8 cellular contexts compared by ENCODE assay signal in the genomic region with DNA sequence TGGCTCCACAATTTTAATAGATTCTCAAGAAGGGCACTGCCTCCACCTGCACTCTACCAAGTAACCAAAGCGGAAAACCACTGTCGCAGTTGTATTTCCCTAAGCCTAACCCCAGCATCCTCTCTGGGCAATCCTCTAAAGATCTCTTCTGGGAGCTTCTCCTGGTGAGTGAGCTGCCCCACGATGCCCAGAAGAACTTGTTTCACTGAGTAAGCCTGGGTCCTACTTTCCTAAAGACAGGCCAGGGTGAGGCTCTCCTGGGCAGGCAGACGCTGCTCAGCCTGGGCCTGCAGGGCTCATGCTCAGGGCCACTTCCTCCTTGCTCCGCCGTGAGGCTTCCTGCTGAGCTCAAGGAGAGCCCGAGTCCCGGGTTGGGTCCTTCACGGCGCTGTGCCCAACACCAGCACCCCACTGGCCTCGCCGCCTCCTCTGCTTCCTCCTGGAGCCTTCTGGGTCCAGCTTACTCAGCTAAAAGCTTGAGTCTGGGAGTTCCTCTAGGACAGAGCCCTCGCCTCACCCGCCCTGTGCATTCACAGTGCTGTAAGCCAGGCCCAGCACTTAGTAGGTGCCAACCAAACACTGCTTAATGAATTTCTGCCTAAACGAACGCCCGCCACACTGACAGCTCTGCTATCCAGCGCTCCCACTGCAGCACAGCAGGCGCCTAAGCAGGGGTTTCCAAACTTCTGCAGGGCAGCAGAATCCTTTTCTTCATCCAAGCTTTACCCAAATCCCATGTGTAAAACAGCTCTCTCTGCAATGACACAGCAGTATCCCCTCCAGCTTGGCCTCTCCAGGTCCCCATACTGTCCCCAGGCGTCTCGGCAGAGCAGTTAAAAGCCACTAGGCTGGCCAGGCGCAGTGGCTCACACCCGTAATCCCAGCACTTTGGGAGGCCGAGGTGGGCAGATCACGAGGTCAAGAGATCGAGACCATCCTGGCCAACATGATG. TPM values are rescaled to one million over a fixed set of nuclear protein-coding genes. Genes with fewer than 3 reads are reported as not detected.
DNase-seq lines count a peak whose midpoint lies in the region; ATAC-seq and TF ChIP-seq lines count a peak whose summit lies in the region.

No MANE protein-coding gene starts in this region.

- intact Hi-C loops in heart left ventricle (cut with DNase I) = no loop called here

- DNase-seq in AML-193 (lab: John Stamatoyannopoulos, UW) (peak; percentile 70 to 80), heart left ventricle (peak; percentile 62 to 87 (median 75)), cerebellar cortex (ENCODE audit: low spot score) (no peak), NCI-H2107 (lab: John Stamatoyannopoulos, UW) (no peak)
- peak; percentile 39 for DNase-seq in activated CD4-positive, alpha-beta T cell treated with anti-CD3 and anti-CD28 coated beads, Interleukin-2, amount 50 U/mL, for 1 hour
- DNase-seq in stimulated activated CD4-positive, alpha-beta T cell treated with anti-CD3 and anti-CD28 coated beads, Interleukin-4, amount 100 ng/mL, for 24 hours = peak; percentile 44

- WGBS in heart left ventricle, 4 donors = 58 to 70% (median 60%) methylated on average over 24 to 26 of the region's 26 CpGs

- H3K27me3 ChIP-seq in heart left ventricle = no peaks in the 10 kb centered on the region

- H3K4me3 ChIP-seq in heart left ventricle = peak overlapping the region in 1 of 12 donors; percentile 26

- no peak for TF ChIP-seq POLR2A in heart left ventricle (IDR thresholded peaks at IDR 0.05)

- peaks cover 3 to 67% (median 28%) of the 10 kb centered on the region in 12 donors for H3K4me1 ChIP-seq in heart left ventricle

- H3K27ac ChIP-seq in heart left ventricle = peak overlapping the region in 9 of 12 donors; percentile 7 to 77 (median 37)

- H3K9me3 ChIP-seq in heart left ventricle = no peaks in the 10 kb centered on the region

- TF ChIP-seq CTCF in heart left ventricle (IDR thresholded peaks at IDR 0.05) = no peak

- ATAC-seq in GM19452 (IDR thresholded peaks at IDR 0.05; ENCODE audit: unreplicated experiment) = peak; percentile 77
- peak; percentile 61 for ATAC-seq in HG03521 (IDR thresholded peaks at IDR 0.05; ENCODE audit: unreplicated experiment)
- ATAC-seq in heart left ventricle = peak; percentile 53 to 87 (median 72)

- H3K36me3 ChIP-seq in heart left ventricle = peaks cover 0 to 45% (median 11%) of the 10 kb centered on the region in 9 donors

RNA-seq across cellular contexts. Expression of gene RAB35, which starts 5.7 kb away (rescaled TPM):
- 10 to 100 TPM; 16.4 to 46.2 (median 26.4) TPM for total RNA-seq in heart left ventricle
- 10 to 100 TPM; 15.4 to 44.6 TPM for polyA plus RNA-seq in heart left ventricle

Comparison
In these comparisons a context has a peak if more than half of its experiments do, and no peak if none do; other contexts are left out.
1. DNase-seq: peak in AML-193 (2 of 2), activated CD4-positive, alpha-beta T cell treated with anti-CD3 and anti-CD28 coated beads, Interleukin-2, amount 50 U/mL, for 1 hour (single experiment), heart left ventricle (5 of 5) and stimulated activated CD4-positive, alpha-beta T cell treated with anti-CD3 and anti-CD28 coated beads, Interleukin-4, amount 100 ng/mL, for 24 hours (single experiment); none in cerebellar cortex (single experiment) and NCI-H2107 (single experiment).
2. Peak in every context shown above with its lines, with median percentiles within 50 percentile points of each other: ATAC-seq.